Comparison of ENCODE assay signal across 8 cellular contexts in the genomic region with DNA sequence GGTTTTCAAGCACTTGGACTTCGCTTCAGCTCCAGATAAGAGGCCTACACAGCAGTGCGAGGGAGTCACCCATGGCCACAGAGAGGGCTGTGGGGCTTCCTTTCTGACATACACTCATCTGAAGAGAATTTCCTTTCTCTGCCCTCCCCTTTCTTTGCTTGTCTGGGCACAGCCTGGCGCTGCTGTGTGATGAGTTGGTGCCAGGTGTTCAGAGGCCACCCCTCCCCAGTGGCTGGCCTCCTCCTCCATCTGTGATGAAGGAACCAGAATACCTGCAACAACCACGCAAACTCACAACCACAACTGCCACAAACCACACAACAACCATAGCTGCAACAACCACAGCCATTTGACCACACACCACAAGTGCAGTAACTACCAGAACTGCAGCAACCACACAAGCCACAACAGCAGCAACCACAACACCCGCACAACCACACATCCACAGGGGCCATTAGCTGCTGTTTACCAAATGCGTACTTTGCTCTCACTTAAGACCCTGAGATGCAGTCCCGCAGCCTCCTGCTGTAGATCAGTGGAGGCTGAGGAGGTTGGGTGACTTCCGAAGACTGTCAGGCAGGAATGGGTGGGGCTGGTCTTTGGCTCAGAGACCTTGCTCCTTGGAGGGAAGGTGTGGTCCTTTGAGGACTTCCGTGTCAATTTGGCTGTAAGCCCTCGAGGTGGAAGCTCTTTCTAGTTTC.
A peak's percentile ranks its signal among the peaks of the same experiment; 100 is the strongest.
DNase-seq lines count a peak whose midpoint lies in the region; ATAC-seq and TF ChIP-seq lines count a peak whose summit lies in the region.
"Had no signal": no experiment of that assay in that cellular context is flagged by ENCODE, and none has a peak within 500 bp of the region (broad histone marks: within the 10 kb centered on the region; RNA-seq: fewer than 3 reads in every experiment).

No MANE protein-coding gene starts in this region.

- H3K27ac ChIP-seq in suprapubic skin: no peak overlapping the region
- H3K27ac ChIP-seq: HL-60 had no signal

- peak; percentile 89 for DNase-seq in activated CD4-positive, alpha-beta T cell treated with anti-CD3 and anti-CD28 coated beads, Interleukin-2, amount 10 ng/mL, durations not matched to agents 24 days and 14 days
- DNase-seq in epithelial cell of esophagus (ENCODE audit: low read depth): peak; percentile 97
- peak; percentile 53 to 71 for DNase-seq in suprapubic skin (ENCODE audit: low spot score in 2 of 2)

- peaks cover 24% of the 10 kb centered on the region for H3K9me3 Mint-ChIP-seq in activated CD4-positive, alpha-beta T cell treated with anti-CD3 and anti-CD28 coated beads, Interleukin-2, amount 10 ng/mL, durations not matched to agents 24 days and 14 days

- peak overlapping the region; percentile 71 for H3K27ac Mint-ChIP-seq in activated CD4-positive, alpha-beta T cell treated with anti-CD3 and anti-CD28 coated beads, Interleukin-2, amount 10 ng/mL, durations not matched to agents 24 days and 14 days

- TF ChIP-seq CTCF in Loucy (conservative IDR thresholded peaks at IDR 0.05; ENCODE audit: low read length): no peak
- TF ChIP-seq CTCF in epithelial cell of esophagus (IDR thresholded peaks at IDR 0.05; ENCODE audit: insufficient read depth, low read depth, low read length, missing control alignments): no peak
- no peak for TF ChIP-seq CTCF in suprapubic skin (IDR thresholded peaks at IDR 0.05)

- H3K4me1 ChIP-seq in Loucy (ENCODE audit: insufficient read depth, low read length, poor library complexity, severe bottlenecking): peaks cover 21% of the 10 kb centered on the region
- peaks cover 20% of the 10 kb centered on the region for H3K4me1 ChIP-seq in suprapubic skin

- TF ChIP-seq EP300 in suprapubic skin (IDR thresholded peaks at IDR 0.05): no peak

- H3K4me3 Mint-ChIP-seq in activated CD4-positive, alpha-beta T cell treated with anti-CD3 and anti-CD28 coated beads, Interleukin-2, amount 10 ng/mL, durations not matched to agents 24 days and 14 days: peak overlapping the region; percentile 37

- no peaks in the 10 kb centered on the region for H3K9me2 ChIP-seq in Loucy (replicated peaks; ENCODE audit: low read depth, low read length)

- no peak for ATAC-seq in GM18907 (IDR thresholded peaks at IDR 0.05; ENCODE audit: unreplicated experiment)
- no peak for ATAC-seq in HG03095 (IDR thresholded peaks at IDR 0.05; ENCODE audit: unreplicated experiment)
- no peak for ATAC-seq in GM21381 (IDR thresholded peaks at IDR 0.05; ENCODE audit: unreplicated experiment)

- no peak for TF ChIP-seq POLR2A in suprapubic skin (IDR thresholded peaks at IDR 0.05)

- intact Hi-C loops in activated CD4-positive, alpha-beta T cell treated with anti-CD3 and anti-CD28 coated beads, Interleukin-2, amount 10 ng/mL, durations not matched to agents 24 days and 14 days (cut with micrococcal nuclease): loop anchor here (1.0 kb wide), 1 partner anchor 10 kb away; no protein-coding TSS in a partner anchor

- peak overlapping the region; percentile 49 for H3K4me2 ChIP-seq in Loucy (ENCODE audit: low read depth, low read length, poor library complexity, severe bottlenecking)

- H3K9ac ChIP-seq in Loucy (ENCODE audit: low read depth, low read length, poor library complexity, severe bottlenecking): no peak overlapping the region

- H3K36me3 Mint-ChIP-seq in activated CD4-positive, alpha-beta T cell treated with anti-CD3 and anti-CD28 coated beads, Interleukin-2, amount 10 ng/mL, durations not matched to agents 24 days and 14 days (ENCODE audit: low read depth): peaks cover 5% of the 10 kb centered on the region

- H3K27me3 Mint-ChIP-seq in activated CD4-positive, alpha-beta T cell treated with anti-CD3 and anti-CD28 coated beads, Interleukin-2, amount 10 ng/mL, durations not matched to agents 24 days and 14 days: peaks cover 21% of the 10 kb centered on the region

- no peaks in the 10 kb centered on the region for H4K20me1 ChIP-seq in Loucy (ENCODE audit: insufficient read depth, low read length, poor library complexity, severe bottlenecking)

- H3K4me3 ChIP-seq in Loucy (ENCODE audit: low read length, poor library complexity, severe bottlenecking) (peak overlapping the region; percentile 5), epithelial cell of esophagus (ENCODE audit: low read length) (no peak overlapping the region), suprapubic skin (no peak overlapping the region)

- H3K27me3 ChIP-seq in Loucy (ENCODE audit: insufficient read depth, low read length, poor library complexity, severe bottlenecking): no peaks in the 10 kb centered on the region
- no peaks in the 10 kb centered on the region for H3K27me3 ChIP-seq in suprapubic skin

- 44% methylated on average over 9 of the region's 10 CpGs for WGBS in suprapubic skin

- H2AFZ ChIP-seq in Loucy (ENCODE audit: low read length): no peak overlapping the region

- H3K9me3 ChIP-seq in Loucy (ENCODE audit: insufficient read depth, low read depth, low read length): peaks cover 13% of the 10 kb centered on the region; the same call in 1 of the 2 replicates
- no peaks in the 10 kb centered on the region for H3K9me3 ChIP-seq in suprapubic skin

- H3K36me3 ChIP-seq in Loucy (ENCODE audit: insufficient read depth, low read length): no peaks in the 10 kb centered on the region
- H3K36me3 ChIP-seq in suprapubic skin: no peaks in the 10 kb centered on the region

- no peaks in the 10 kb centered on the region for H3K79me2 ChIP-seq in Loucy (ENCODE audit: insufficient read depth, low read length)

- H3F3A ChIP-seq in Loucy (ENCODE audit: low read depth): peaks cover 6% of the 10 kb centered on the region; the same call in 1 of the 2 replicates

- peaks cover 24% of the 10 kb centered on the region for H3K4me1 Mint-ChIP-seq in activated CD4-positive, alpha-beta T cell treated with anti-CD3 and anti-CD28 coated beads, Interleukin-2, amount 10 ng/mL, durations not matched to agents 24 days and 14 days
